ENCODE assay signal across 19 cellular contexts in genomic region chr17:43800736-43801135, GRCh38. TPM values are rescaled to one million over a fixed set of nuclear protein-coding genes. Genes with fewer than 3 reads are reported as not detected.
DNase-seq lines count a peak whose midpoint lies in the region; ATAC-seq, FAIRE-seq and TF ChIP-seq lines count a peak whose summit lies in the region.
"Had no signal": no experiment of that assay in that cellular context is flagged by ENCODE, and none has a peak within 500 bp of the region (broad histone marks: within the 10 kb centered on the region; RNA-seq: fewer than 3 reads in every experiment).

No MANE protein-coding gene starts in this region.

- peaks cover 43% of the 10 kb centered on the region for H3K4me1 Mint-ChIP-seq in WTC11
- H3K4me1 Mint-ChIP-seq: CD14-positive monocyte had no signal

- peaks cover 19% of the 10 kb centered on the region for H3K27me3 Mint-ChIP-seq in WTC11 (ENCODE audit: low read depth)

- TF ChIP-seq RAD21 in GM12878 (IDR thresholded peaks at IDR 0.05; ENCODE audit: insufficient read depth, low read depth, low read length), result no peak

- H3K9ac ChIP-seq in GM12878 (ENCODE audit: control insufficient read depth, insufficient read depth, low read length), result no peak overlapping the region

- H3K4me3 Mint-ChIP-seq in WTC11, result no peak overlapping the region
- H3K4me3 Mint-ChIP-seq: CD14-positive monocyte; CD8-positive, alpha-beta T cell; HFFc6 had no signal

- H3K36me3 Mint-ChIP-seq in WTC11, result peaks cover 28% of the 10 kb centered on the region
- H3K36me3 Mint-ChIP-seq: CD8-positive, alpha-beta T cell had no signal

- in situ Hi-C loops in GM12878 (cut with MboI), result no loop called here

- CTCF ChIA-PET in GM12878 (lab: Yijun Ruan, JAX) (interaction anchor here (1.1 kb wide), 1 partner anchor 562 kb away, joined by 3 read pairs; no protein-coding TSS in a partner anchor), WTC11 (lab: Charles Lee) (interaction anchor here (1.0 kb wide), 1 partner anchor 11 kb away, joined by 3 read pairs; no protein-coding TSS in a partner anchor)

- TF ChIP-seq CTCF in GM12878 (IDR thresholded peaks at IDR 0.05 in 2 of 3, conservative IDR thresholded peaks at IDR 0.05 in 1 of 3; ENCODE audit: control insufficient read depth in 2 of 3, extremely low read depth in 1 of 3, insufficient read depth in 1 of 3, low read depth in 3 of 3, low read length in 3 of 3) (no peak), WTC11 (IDR thresholded peaks at IDR 0.05) (no peak)

- H3K36me3 ChIP-seq in GM12878 (ENCODE audit: control insufficient read depth in 2 of 2, insufficient read depth in 2 of 2, low read length in 1 of 2), result no peaks in the 10 kb centered on the region

- WGBS in GM12878 (ENCODE audit: insufficient coverage, insufficient replicate concordance, low lambda C conversion rate, missing lambda C conversion rate), result 13% methylated on average over 3 of the region's 3 CpGs

- no peak overlapping the region for H2AFZ ChIP-seq in GM12878 (ENCODE audit: control insufficient read depth, low read depth, low read length)

- SMC1A ChIA-PET in GM12878 (lab: Charles Lee; ENCODE audit: uncharacterized antibody, unreplicated experiment), result interaction anchor here (1.6 kb wide), 1 partner anchor 46 kb away, joined by 3 read pairs; no protein-coding TSS in a partner anchor

- no peaks in the 10 kb centered on the region; the same call in 2 of the 3 replicates for H3K9me3 ChIP-seq in GM12878 (replicated peaks; ENCODE audit: control insufficient read depth, insufficient read depth, low read length)

- FAIRE-seq in GM12878 (lab: Jason Lieb, UNC), result peak; percentile 7
- FAIRE-seq: A204.1, HTR-8/SVneo had no signal

- no peaks in the 10 kb centered on the region for H4K20me1 ChIP-seq in GM12878 (ENCODE audit: control insufficient read depth, insufficient read depth)

- H3K9me3 Mint-ChIP-seq in WTC11, result peaks cover 29% of the 10 kb centered on the region
- H3K9me3 Mint-ChIP-seq: CD8-positive, alpha-beta T cell had no signal

- RAD21 ChIA-PET in GM12878 (lab: Charles Lee; ENCODE audit: unreplicated experiment), result no interaction called here

- DNase-seq in GM12878 (ENCODE audit: low read depth, low spot score), result no peak
- peak; percentile 29 for DNase-seq in inferior parietal cortex (ENCODE audit: extremely low spot score)
- DNase-seq in pons (ENCODE audit: low spot score), result peak; percentile 83
- DNase-seq in HuH-7 (ENCODE audit: low spot score), result no peak
- no peak for DNase-seq in NCI-H1417 (lab: John Stamatoyannopoulos, UW)
- no peak for DNase-seq in NCI-H446 (lab: John Stamatoyannopoulos, UW)
- DNase-seq in WTC11 (ENCODE audit: low spot score), result no peak
- DNase-seq: CD8-positive, alpha-beta T cell; COR-L47; DND-41; GDM1; HCEC 1CT; HFFc6 had no signal

- intact Hi-C loops in GM12878 (cut with micrococcal nuclease; ENCODE audit: unreplicated experiment), result no loop called here

- peaks cover 0 to 3% of the 10 kb centered on the region in 2 experiments; a peak in 2 of 4 replicates for H3K27me3 ChIP-seq in GM12878 (replicated peaks in 1 of 2; ENCODE audit: control insufficient read depth in 2 of 2, insufficient read depth in 2 of 2, low read length in 1 of 2)

- POLR2A ChIA-PET in GM12878 (lab: Charles Lee) (no interaction called here), WTC11 (lab: Charles Lee) (no interaction called here)

- H3K27ac ChIP-seq in GM12878 (ENCODE audit: control insufficient read depth, insufficient read depth), result no peak overlapping the region

- TF ChIP-seq EP300 in GM12878 (IDR thresholded peaks at IDR 0.05; ENCODE audit: borderline replicate concordance in 1 of 2, control insufficient read depth in 1 of 2, low read depth in 2 of 2, low read length in 2 of 2), result no peak

- H3K4me2 ChIP-seq in GM12878 (ENCODE audit: control insufficient read depth, insufficient read depth), result no peak overlapping the region

- H3K4me1 ChIP-seq in GM12878 (ENCODE audit: control insufficient read depth, insufficient read depth, low read length), result no peaks in the 10 kb centered on the region

- no peak overlapping the region for H3K4me3 ChIP-seq in GM12878

- no peak for TF ChIP-seq POLR2A in GM12878 (IDR thresholded peaks at IDR 0.05; ENCODE audit: low read depth, low read length)

- no peak overlapping the region for H3K27ac Mint-ChIP-seq in WTC11
- H3K27ac Mint-ChIP-seq: CD14-positive monocyte; CD8-positive, alpha-beta T cell; HFFc6 had no signal

- BruUV-seq in GM12878 (replicated peaks; lab: Mats Ljungman, UMichigan), result no TSS peak

- no peaks in the 10 kb centered on the region for H3K79me2 ChIP-seq in GM12878 (ENCODE audit: control insufficient read depth, insufficient read depth, low read length)

- ATAC-seq in GM12878, result no peak
- no peak for ATAC-seq in WTC11
- ATAC-seq: CD8-positive, alpha-beta T cell had no signal

RNA-seq across cellular contexts. Expression of gene CFAP97D1, which starts 20.5 kb away (rescaled TPM):
- total RNA-seq in GM12878 (2013; cell fraction: nucleolus; rRNA removed), result not detected in 2 replicates
- total RNA-seq in GM12878 (2014; rRNA removed), result not detected in 2 replicates
- 0.05 TPM in 1 of 2 replicates, not detected in the other for total RNA-seq in GM12878 (2014; rRNA removed; fragmentation: Illumina TruSeq; extraction: Trizol)
- total RNA-seq in GM12878 (2021), result not detected in 2 replicates
- not detected for polyA plus RNA-seq in GM12878 (2011; ENCODE audit: low read depth)
- polyA plus RNA-seq in GM12878 (2011; rRNA removed), result 0.03 TPM in 1 of 2 replicates, not detected in the other
- polyA plus RNA-seq in GM12878 (2011; cell fraction: cytosol; rRNA removed), result not detected in 2 replicates
- not detected in 2 replicates for polyA plus RNA-seq in GM12878 (2011; cell fraction: nucleus; rRNA removed)
- not detected in 2 replicates for polyA plus RNA-seq in GM12878 (2012)
- polyA plus RNA-seq in GM12878 (2014; fragmentation: Illumina TruSeq; extraction: Trizol), result 0.13 TPM in 1 of 2 replicates, not detected in the other
- not detected for polyA plus RNA-seq in GM12878 (2014; fragmentation: Nextera tagmentation; extraction: Ambion mirVana)
- polyA plus RNA-seq in GM12878 (2014; rRNA removed), result not detected in 2 replicates
- polyA plus RNA-seq in GM12878 (2016; fragmentation: Nextera tagmentation; extraction: Ambion mirVana), result not detected
- not detected in 2 replicates for polyA minus RNA-seq in GM12878 (2011; rRNA and poly(A)+ RNA removed)
- not detected in 2 replicates for polyA minus RNA-seq in GM12878 (2011; cell fraction: cytosol; rRNA and poly(A)+ RNA removed)
- polyA minus RNA-seq in GM12878 (2011; cell fraction: nucleus; rRNA and poly(A)+ RNA removed), result not detected in 2 replicates
- total RNA-seq in WTC11 (2021), result 0.09 to 0.14 TPM (median 0.13 TPM) in 3 replicates
- total RNA-seq: CD8-positive, alpha-beta T cell; H4; HFFc6 had no signal
- polyA plus RNA-seq: BJ, CD14-positive monocyte had no signal

RNA-seq across cellular contexts. Expression of gene DUSP3, which starts 22.0 kb away (rescaled TPM):
- total RNA-seq in GM12878 (2013; cell fraction: nucleolus; rRNA removed), result 24.3 and 30.1 TPM in 2 replicates
- total RNA-seq in GM12878 (2014; rRNA removed) (4.1 and 4.8 TPM in 2 replicates), GM12878 (2014; rRNA removed; fragmentation: Illumina TruSeq; extraction: Trizol) (4.0 and 4.1 TPM in 2 replicates), GM12878 (2021) (4.6 and 5.3 TPM in 2 replicates), WTC11 (2021) (28.4 to 31.5 TPM (median 30.0 TPM) in 3 replicates)
- polyA plus RNA-seq in GM12878 (2011; ENCODE audit: low read depth), result 5.4 TPM
- polyA plus RNA-seq in GM12878 (2011; rRNA removed) (12.1 and 14.7 TPM in 2 replicates), GM12878 (2014; fragmentation: Illumina TruSeq; extraction: Trizol) (3.7 and 4.6 TPM in 2 replicates), GM12878 (2014; fragmentation: Nextera tagmentation; extraction: Ambion mirVana) (1 to 10 TPM; 1.5 to 2.1 TPM), GM12878 (2014; rRNA removed) (3.5 and 4.2 TPM in 2 replicates), GM12878 (2016; fragmentation: Nextera tagmentation; extraction: Ambion mirVana) (1 to 10 TPM; 3.0 TPM)
- polyA plus RNA-seq in GM12878 (2011; cell fraction: cytosol; rRNA removed), result 12.1 and 12.2 TPM in 2 replicates
- 13.0 and 23.1 TPM in 2 replicates for polyA plus RNA-seq in GM12878 (2011; cell fraction: nucleus; rRNA removed)
- polyA plus RNA-seq in GM12878 (2012), result 8.2 and 11.0 TPM in 2 replicates
- 7.7 and 14.5 TPM in 2 replicates for polyA minus RNA-seq in GM12878 (2011; rRNA and poly(A)+ RNA removed)
- polyA minus RNA-seq in GM12878 (2011; cell fraction: cytosol; rRNA and poly(A)+ RNA removed), result 5.2 and 5.6 TPM in 2 replicates
- polyA minus RNA-seq in GM12878 (2011; cell fraction: nucleus; rRNA and poly(A)+ RNA removed), result 5.7 and 8.9 TPM in 2 replicates

RNA-seq across cellular contexts. Expression of gene MPP3, which starts 32.2 kb away (rescaled TPM):
- total RNA-seq in GM12878 (2013; cell fraction: nucleolus; rRNA removed), result not detected in 2 replicates
- total RNA-seq in GM12878 (2014; rRNA removed), result not detected in 2 replicates
- total RNA-seq in GM12878 (2014; rRNA removed; fragmentation: Illumina TruSeq; extraction: Trizol), result not detected in 2 replicates
- total RNA-seq in GM12878 (2021), result 0.13 TPM in 1 of 2 replicates, not detected in the other
- not detected for polyA plus RNA-seq in GM12878 (2011; ENCODE audit: low read depth)
- polyA plus RNA-seq in GM12878 (2011; rRNA removed), result not detected in 2 replicates
- not detected in 2 replicates for polyA plus RNA-seq in GM12878 (2011; cell fraction: cytosol; rRNA removed)
- not detected in 2 replicates for polyA plus RNA-seq in GM12878 (2011; cell fraction: nucleus; rRNA removed)
- polyA plus RNA-seq in GM12878 (2012), result not detected in 2 replicates
- polyA plus RNA-seq in GM12878 (2014; fragmentation: Illumina TruSeq; extraction: Trizol), result not detected in 2 replicates
- polyA plus RNA-seq in GM12878 (2014; fragmentation: Nextera tagmentation; extraction: Ambion mirVana), result not detected
- polyA plus RNA-seq in GM12878 (2014; rRNA removed), result not detected in 2 replicates
- polyA plus RNA-seq in GM12878 (2016; fragmentation: Nextera tagmentation; extraction: Ambion mirVana), result not detected
- not detected in 2 replicates for polyA minus RNA-seq in GM12878 (2011; rRNA and poly(A)+ RNA removed)
- not detected in 2 replicates for polyA minus RNA-seq in GM12878 (2011; cell fraction: cytosol; rRNA and poly(A)+ RNA removed)
- not detected in 2 replicates for polyA minus RNA-seq in GM12878 (2011; cell fraction: nucleus; rRNA and poly(A)+ RNA removed)
- 9.2 to 11.3 TPM (median 10.3 TPM) in 3 replicates for total RNA-seq in WTC11 (2021)
- total RNA-seq: CD8-positive, alpha-beta T cell had no signal
- polyA plus RNA-seq: CD14-positive monocyte had no signal

RNA-seq across cellular contexts. Expression of gene SOST, which starts 42.1 kb away (rescaled TPM):
- total RNA-seq in GM12878 (2013; cell fraction: nucleolus; rRNA removed), result not detected in 2 replicates
- total RNA-seq in GM12878 (2014; rRNA removed) (not detected in 2 replicates), GM12878 (2014; rRNA removed; fragmentation: Illumina TruSeq; extraction: Trizol) (not detected in 2 replicates), GM12878 (2021) (not detected in 2 replicates), WTC11 (2021) (0.07 to 0.25 TPM in 2 of 3 replicates, not detected in the other)
- polyA plus RNA-seq in GM12878 (2011; ENCODE audit: low read depth), result not detected
- polyA plus RNA-seq in GM12878 (2011; rRNA removed) (not detected in 2 replicates), GM12878 (2014; fragmentation: Illumina TruSeq; extraction: Trizol) (not detected in 2 replicates), GM12878 (2014; fragmentation: Nextera tagmentation; extraction: Ambion mirVana) (not detected), GM12878 (2014; rRNA removed) (not detected in 2 replicates), GM12878 (2016; fragmentation: Nextera tagmentation; extraction: Ambion mirVana) (not detected)
- not detected in 2 replicates for polyA plus RNA-seq in GM12878 (2011; cell fraction: cytosol; rRNA removed)
- polyA plus RNA-seq in GM12878 (2011; cell fraction: nucleus; rRNA removed), result not detected in 2 replicates
- polyA plus RNA-seq in GM12878 (2012), result not detected in 2 replicates
- not detected in 2 replicates for polyA minus RNA-seq in GM12878 (2011; rRNA and poly(A)+ RNA removed)
- not detected in 2 replicates for polyA minus RNA-seq in GM12878 (2011; cell fraction: cytosol; rRNA and poly(A)+ RNA removed)
- not detected in 2 replicates for polyA minus RNA-seq in GM12878 (2011; cell fraction: nucleus; rRNA and poly(A)+ RNA removed)
- total RNA-seq: CD8-positive, alpha-beta T cell; HFFc6 had no signal
- polyA plus RNA-seq: AG04450, BJ, CD14-positive monocyte had no signal

RNA-seq across cellular contexts. Expression of gene CD300LG, which starts 46.2 kb away (rescaled TPM):
- not detected in 2 replicates for total RNA-seq in GM12878 (2013; cell fraction: nucleolus; rRNA removed)
- not detected in 2 replicates for total RNA-seq in GM12878 (2014; rRNA removed)
- not detected in 2 replicates for total RNA-seq in GM12878 (2014; rRNA removed; fragmentation: Illumina TruSeq; extraction: Trizol)
- total RNA-seq in GM12878 (2021), result not detected in 2 replicates
- not detected for polyA plus RNA-seq in GM12878 (2011; ENCODE audit: low read depth)
- not detected in 2 replicates for polyA plus RNA-seq in GM12878 (2011; rRNA removed)
- polyA plus RNA-seq in GM12878 (2011; cell fraction: cytosol; rRNA removed), result 0.01 TPM in 1 of 2 replicates, not detected in the other
- not detected in 2 replicates for polyA plus RNA-seq in GM12878 (2011; cell fraction: nucleus; rRNA removed)
- polyA plus RNA-seq in GM12878 (2012), result not detected in 2 replicates
- not detected in 2 replicates for polyA plus RNA-seq in GM12878 (2014; fragmentation: Illumina TruSeq; extraction: Trizol)
- polyA plus RNA-seq in GM12878 (2014; fragmentation: Nextera tagmentation; extraction: Ambion mirVana), result not detected
- polyA plus RNA-seq in GM12878 (2014; rRNA removed), result not detected in 2 replicates
- not detected for polyA plus RNA-seq in GM12878 (2016; fragmentation: Nextera tagmentation; extraction: Ambion mirVana)
- polyA minus RNA-seq in GM12878 (2011; rRNA and poly(A)+ RNA removed), result not detected in 2 replicates
- polyA minus RNA-seq in GM12878 (2011; cell fraction: cytosol; rRNA and poly(A)+ RNA removed), result not detected in 2 replicates
- not detected in 2 replicates for polyA minus RNA-seq in GM12878 (2011; cell fraction: nucleus; rRNA and poly(A)+ RNA removed)
- total RNA-seq in WTC11 (2021), result not detected in 3 replicates
- total RNA-seq: CD8-positive, alpha-beta T cell; H4; HFFc6 had no signal
- polyA plus RNA-seq: AG04450, BJ, CD14-positive monocyte had no signal

Comparison
In these comparisons a context has a peak if more than half of its experiments do, and no peak if none do; other contexts are left out.
1. DNase-seq: peak in inferior parietal cortex (single experiment) and pons (single experiment); none in GM12878 (single experiment), HuH-7 (single experiment), NCI-H1417 (0 of 3), NCI-H446 (0 of 2) and WTC11 (single experiment).